Comparison of ENCODE assay signal across 9 cellular contexts in the genomic region with DNA sequence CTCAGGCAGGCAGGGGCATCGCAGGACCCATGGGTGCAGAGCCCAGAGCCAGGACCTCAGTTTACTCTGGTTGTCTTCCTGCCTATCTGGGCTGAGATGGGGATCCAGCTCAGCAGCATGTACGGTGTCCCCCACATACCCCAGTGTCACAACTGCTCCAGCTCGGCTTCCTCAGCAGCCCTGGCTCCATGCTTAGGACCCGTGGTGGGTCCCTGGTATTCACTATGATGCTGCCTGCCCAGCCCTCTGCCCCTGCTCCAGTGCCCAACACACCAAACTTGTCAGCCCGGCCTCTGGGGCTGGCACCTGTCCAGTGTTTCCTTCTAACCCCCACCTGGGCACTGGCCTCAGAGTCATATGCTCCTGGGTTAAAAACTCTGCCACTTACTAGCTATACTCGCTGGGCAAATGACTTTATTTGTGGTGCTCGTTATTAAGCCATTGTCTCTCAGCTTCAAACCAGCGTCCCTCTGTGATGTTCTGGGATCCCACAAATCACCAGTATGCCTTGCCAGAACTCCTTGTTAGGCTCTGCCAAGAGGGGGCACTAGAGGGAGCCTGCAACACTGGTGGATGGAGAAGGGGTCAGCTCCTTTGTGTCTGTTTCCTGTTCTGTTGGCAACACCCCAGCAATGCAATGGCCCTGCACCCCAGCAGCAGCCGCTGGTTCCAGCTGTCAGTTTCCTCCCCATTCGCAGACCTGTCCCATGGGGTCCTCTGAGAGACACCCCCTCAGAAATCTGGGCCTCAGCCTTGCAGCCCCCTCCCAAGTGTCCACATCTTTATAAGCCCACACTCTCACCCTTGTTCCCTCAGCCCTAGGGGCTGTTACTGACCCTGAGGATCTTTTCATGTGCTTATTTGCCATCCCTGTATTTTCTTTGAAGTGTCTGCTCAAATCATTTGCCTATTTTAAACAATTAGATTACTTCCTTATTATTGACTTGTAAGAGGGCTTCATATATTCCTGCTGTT. TPM values are rescaled to one million over a fixed set of nuclear protein-coding genes. Genes with fewer than 3 reads are reported as not detected.
DNase-seq lines count a peak whose midpoint lies in the region; ATAC-seq, FAIRE-seq and TF ChIP-seq lines count a peak whose summit lies in the region.
"Had no signal": no experiment of that assay in that cellular context is flagged by ENCODE, and none has a peak within 500 bp of the region (broad histone marks: within the 10 kb centered on the region; RNA-seq: fewer than 3 reads in every experiment).

No MANE protein-coding gene starts in this region.

- TF ChIP-seq CTCF in endodermal cell (conservative IDR thresholded peaks at IDR 0.05), result peak; percentile 81

- no peaks in the 10 kb centered on the region for H3K9me3 Mint-ChIP-seq in endodermal cell

- H3K36me3 ChIP-seq in endodermal cell (ENCODE audit: control insufficient read depth, insufficient read depth, low read length), result no peaks in the 10 kb centered on the region

- no peaks in the 10 kb centered on the region for H3K4me1 ChIP-seq in endodermal cell (ENCODE audit: control insufficient read depth, insufficient read depth, low read length)

- H3K27ac Mint-ChIP-seq in endodermal cell, result no peak overlapping the region

- FAIRE-seq in HTR-8/SVneo (lab: Jason Lieb, UNC), result no peak
- FAIRE-seq in GM12892 (lab: Jason Lieb, UNC), result no peak

- peaks cover 54% of the 10 kb centered on the region for H3K27me3 Mint-ChIP-seq in endodermal cell (ENCODE audit: insufficient read depth)

- H3K27ac ChIP-seq in endodermal cell (ENCODE audit: low read depth, low read length), result no peak overlapping the region

- ATAC-seq in GM21447 (IDR thresholded peaks at IDR 0.05; ENCODE audit: unreplicated experiment), result no peak

- H3K27me3 ChIP-seq in endodermal cell (ENCODE audit: control insufficient read depth, insufficient read depth, low read length, poor library complexity, severe bottlenecking), result peaks cover 5% of the 10 kb centered on the region

- 77 to 88% methylated on average over 9 to 10 of the region's 10 CpGs for WGBS in endodermal cell (ENCODE audit: insufficient coverage in 1 of 2, insufficient read length in 1 of 2), 2 experiments

- H3K9ac ChIP-seq in endodermal cell (ENCODE audit: extremely low read depth, low read length, poor library complexity, severe bottlenecking), result no peak overlapping the region

- TF ChIP-seq POLR2A in GM12892 (IDR thresholded peaks at IDR 0.05; ENCODE audit: low read depth, low read length), result no peak

- no peaks in the 10 kb centered on the region for H3K36me3 Mint-ChIP-seq in endodermal cell (ENCODE audit: low read depth)

- H3K4me3 ChIP-seq in endodermal cell (ENCODE audit: low read length), result no peak overlapping the region

- peak; percentile 6 for DNase-seq in stimulated activated CD4-positive, alpha-beta T cell treated with anti-CD3 and anti-CD28 coated beads, Interleukin-15, amount 100 ng/mL, for 24 hours
- no peak for DNase-seq in stimulated activated CD4-positive, alpha-beta T cell treated with anti-CD3 and anti-CD28 coated beads, Interleukin-1b, Interleukin-23, amount 100 ng/mL, for 48 hours
- DNase-seq in NCI-H1105 treated with DMSO at 0.1 percent for 48 hours (lab: John Stamatoyannopoulos, UW) (peak; percentile 18), endodermal cell (peak; percentile 93), HTR-8/SVneo (ENCODE audit: insufficient read length, low spot score) (no peak), cerebellar nuclear complex (lab: John Stamatoyannopoulos, UW) (no peak), GM12892 (ENCODE audit: insufficient read length) (no peak)
- DNase-seq: cortex of kidney had no signal

- H3K9me3 ChIP-seq in endodermal cell (ENCODE audit: control insufficient read depth, low read length), result no peaks in the 10 kb centered on the region

- H3K4me1 Mint-ChIP-seq in endodermal cell, result no peaks in the 10 kb centered on the region

- no peak overlapping the region for H3K4me3 Mint-ChIP-seq in endodermal cell

RNA-seq across cellular contexts. Expression of a gene that starts 24.1 kb away (rescaled TPM):
- 10 to 100 TPM; 34.8 to 38.7 TPM for total RNA-seq in endodermal cell
- polyA plus RNA-seq in endodermal cell (2013, experiment 1 of 2), result 54.7 TPM
- 45.2 TPM for polyA plus RNA-seq in endodermal cell (2013, experiment 2 of 2)
- polyA plus RNA-seq in GM12892 (2012; ENCODE audit: missing spikeins), result 54.6 TPM

Comparison
In these comparisons a context has a peak if more than half of its experiments do, and no peak if none do; other contexts are left out.
1. DNase-seq: peak in stimulated activated CD4-positive, alpha-beta T cell treated with anti-CD3 and anti-CD28 coated beads, Interleukin-15, amount 100 ng/mL, for 24 hours (single experiment), NCI-H1105 treated with DMSO at 0.1 percent for 48 hours (single experiment) and endodermal cell (single experiment); none in stimulated activated CD4-positive, alpha-beta T cell treated with anti-CD3 and anti-CD28 coated beads, Interleukin-1b, Interleukin-23, amount 100 ng/mL, for 48 hours (single experiment), HTR-8/SVneo (single experiment), cerebellar nuclear complex (0 of 2) and GM12892 (single experiment).